Comparison of ENCODE assay signal across 8 cellular contexts in the genomic region with DNA sequence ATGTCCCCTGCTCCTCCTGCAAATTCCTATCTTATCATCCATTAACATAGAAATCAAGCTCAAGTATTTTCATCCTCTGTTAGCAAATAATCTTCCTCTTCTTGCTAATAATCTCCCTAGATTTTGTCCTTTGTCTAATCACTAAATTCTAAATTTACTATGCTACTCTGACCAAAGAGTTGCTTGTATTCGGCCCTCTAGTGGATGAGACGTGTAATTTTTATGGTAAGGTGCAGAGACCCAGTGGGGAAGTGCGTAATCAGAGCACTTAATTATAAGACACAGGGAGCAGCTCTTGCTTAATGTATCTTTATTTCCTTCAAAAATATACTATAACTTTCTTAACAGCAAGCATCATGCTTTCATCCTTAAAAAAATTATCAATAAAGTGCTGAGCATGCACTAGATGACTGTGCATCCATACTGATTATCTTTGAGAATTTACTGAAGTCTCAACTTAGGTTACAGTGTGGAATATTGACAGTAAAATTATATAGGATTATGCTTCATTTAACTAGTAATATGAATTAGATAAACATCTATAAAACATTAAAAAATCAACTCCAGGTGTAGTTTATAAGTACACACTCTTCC.
DNase-seq lines count a peak whose midpoint lies in the region; ATAC-seq and TF ChIP-seq lines count a peak whose summit lies in the region.

No MANE protein-coding gene starts in this region.

- H3K27ac ChIP-seq in RWPE2 (ENCODE audit: poor library complexity, severe bottlenecking): no peak overlapping the region
- no peak overlapping the region for H3K27ac ChIP-seq in esophagus muscularis mucosa (replicated peaks in 1 of 4)

- H3K36me3 ChIP-seq in RWPE2 (ENCODE audit: low read depth) (no peaks in the 10 kb centered on the region), esophagus muscularis mucosa (no peaks in the 10 kb centered on the region)

- H3K4me1 ChIP-seq in RWPE2 (ENCODE audit: insufficient read depth, poor library complexity, severe bottlenecking): no peaks in the 10 kb centered on the region
- peaks cover 0 to 5% (median 2%) of the 10 kb centered on the region in 4 donors for H3K4me1 ChIP-seq in esophagus muscularis mucosa

- H3K27me3 ChIP-seq in RWPE2 (ENCODE audit: insufficient read depth, poor library complexity, severe bottlenecking) (no peaks in the 10 kb centered on the region), esophagus muscularis mucosa (no peaks in the 10 kb centered on the region)

- H3K4me3 ChIP-seq in RWPE2 (ENCODE audit: severe bottlenecking): no peak overlapping the region
- no peak overlapping the region for H3K4me3 ChIP-seq in esophagus muscularis mucosa

- H3K9me3 ChIP-seq in RWPE2 (ENCODE audit: severe bottlenecking): no peaks in the 10 kb centered on the region
- no peaks in the 10 kb centered on the region for H3K9me3 ChIP-seq in esophagus muscularis mucosa

- intact Hi-C loops in esophagus muscularis mucosa (cut with DNase I): loop anchor here (5.0 kb wide), 1 partner anchor 406 kb away; no protein-coding TSS in a partner anchor

- peaks cover 5% of the 10 kb centered on the region for H3K4me1 Mint-ChIP-seq in nephron progenitor cell

- no peak overlapping the region for H3K27ac Mint-ChIP-seq in nephron progenitor cell

- no peak for TF ChIP-seq EP300 in esophagus muscularis mucosa (IDR thresholded peaks at IDR 0.05)

- no peaks in the 10 kb centered on the region for H3K9me3 Mint-ChIP-seq in nephron progenitor cell

- H3K36me3 Mint-ChIP-seq in nephron progenitor cell (ENCODE audit: low read depth): no peaks in the 10 kb centered on the region

- TF ChIP-seq CTCF in RWPE2 (IDR thresholded peaks at IDR 0.05; ENCODE audit: poor library complexity, severe bottlenecking): peak; percentile 84
- TF ChIP-seq CTCF in esophagus muscularis mucosa (IDR thresholded peaks at IDR 0.05): peak; percentile 62 to 74 (median 62)
- peak; percentile 82 for TF ChIP-seq CTCF in nephron progenitor cell (IDR thresholded peaks at IDR 0.05)

- ATAC-seq in GM21381 (IDR thresholded peaks at IDR 0.05; ENCODE audit: unreplicated experiment) (peak; percentile 94), HG03558 (IDR thresholded peaks at IDR 0.05; ENCODE audit: extremely low read depth, unreplicated experiment) (peak; percentile 68), RWPE2 (ENCODE audit: low read depth) (peak; percentile 72)

- WGBS in esophagus muscularis mucosa: 11% methylated on average over 3 of the region's 3 CpGs

- no peak for TF ChIP-seq POLR2A in esophagus muscularis mucosa (IDR thresholded peaks at IDR 0.05; ENCODE audit: low read depth)

- no peak overlapping the region for H3K4me3 Mint-ChIP-seq in nephron progenitor cell

- H3K27me3 Mint-ChIP-seq in nephron progenitor cell (ENCODE audit: low read depth, poor library complexity): no peaks in the 10 kb centered on the region

- DNase-seq in NCI-H524 (lab: John Stamatoyannopoulos, UW): peak; percentile 2 to 35
- DNase-seq in NCI-H524 treated with DMSO at 0.1 percent for 48 hours (lab: John Stamatoyannopoulos, UW): no peak
- no peak for DNase-seq in RWPE2 (ENCODE audit: low spot score)
- DNase-seq in esophagus muscularis mucosa (ENCODE audit: extremely low spot score): no peak
- DNase-seq in nephron progenitor cell: no peak
- DNase-seq in effector CD4-positive, alpha-beta T cell: no peak

Comparison
In these comparisons a context has a peak if more than half of its experiments do, and no peak if none do; other contexts are left out.
1. DNase-seq: peak in NCI-H524 (2 of 2); none in NCI-H524 treated with DMSO at 0.1 percent for 48 hours (single experiment), RWPE2 (single experiment), esophagus muscularis mucosa (single experiment), nephron progenitor cell (single experiment) and effector CD4-positive, alpha-beta T cell (single experiment).
2. Peak in every context shown above with its lines, with median percentiles within 50 percentile points of each other: ATAC-seq and CTCF ChIP-seq.